In the genomic region with DNA sequence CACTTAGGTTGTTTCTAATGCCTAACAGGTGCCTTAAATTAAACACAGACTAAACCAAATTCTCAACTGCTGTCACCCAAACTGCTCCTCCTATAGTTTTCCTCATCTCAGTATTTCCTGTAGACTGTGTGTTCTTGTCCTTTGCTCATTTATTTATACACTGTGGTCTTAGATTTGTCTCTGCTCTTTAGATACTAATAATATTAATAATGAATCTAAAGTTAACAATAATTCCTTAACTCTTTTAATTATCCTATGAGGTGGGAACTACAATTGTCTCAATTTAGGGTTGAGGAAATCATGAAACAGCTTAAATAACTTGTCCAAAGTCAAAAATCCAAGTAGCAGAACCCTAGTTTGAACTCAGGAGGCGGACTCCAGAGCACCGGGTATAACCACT, we compare ENCODE assay signal across 20 cellular contexts. TPM values are rescaled to one million over a fixed set of nuclear protein-coding genes. Genes with fewer than 3 reads are reported as not detected.
DNase-seq lines count a peak whose midpoint lies in the region; ATAC-seq and TF ChIP-seq lines count a peak whose summit lies in the region.
"Had no signal": no experiment of that assay in that cellular context is flagged by ENCODE, and none has a peak within 500 bp of the region (broad histone marks: within the 10 kb centered on the region; RNA-seq: fewer than 3 reads in every experiment).

No MANE protein-coding gene starts in this region.

- no peak for DNase-seq in activated naive CD8-positive, alpha-beta T cell treated with anti-CD3 and anti-CD28 coated beads, Interleukin-2, amount 10 ng/mL, durations not matched to agents 7 days and 5 days
- DNase-seq in activated naive CD8-positive, alpha-beta T cell treated with anti-CD3 and anti-CD28 coated beads for 36 hours, result no peak
- DNase-seq in T-helper 17 cell (no peak), immature natural killer cell (no peak), smooth muscle cell (lab: John Stamatoyannopoulos, UW; ENCODE audit: unreplicated experiment) (no peak), T-cell (no peak), NCI-H345 treated with DMSO at 0.1 percent for 48 hours (lab: John Stamatoyannopoulos, UW; ENCODE audit: unreplicated experiment) (no peak)
- DNase-seq in activated CD8-positive, alpha-beta memory T cell treated with anti-CD3 and anti-CD28 coated beads, Interleukin-2, amount 50 U/mL, for 48 hours, result no peak
- DNase-seq: CD8-positive, alpha-beta T cell; DMS79; MG63; NCI-H1092; NCI-H146; NCI-H2227 treated with DMSO at 0.1 percent for 48 hours; NCI-H524 treated with DMSO at 0.1 percent for 48 hours; RPMI8226 had no signal

- H3K4me3 Mint-ChIP-seq in activated naive CD8-positive, alpha-beta T cell treated with anti-CD3 and anti-CD28 coated beads, Interleukin-2, amount 10 ng/mL, durations not matched to agents 7 days and 5 days, result no peak overlapping the region
- no peak overlapping the region for H3K4me3 Mint-ChIP-seq in activated naive CD8-positive, alpha-beta T cell treated with anti-CD3 and anti-CD28 coated beads for 36 hours
- H3K4me3 Mint-ChIP-seq in T-helper 17 cell (no peak overlapping the region), immature natural killer cell (peak overlapping the region in 4 of 5 donors; percentile 42 to 73 (median 52)), T-cell (no peak overlapping the region)

- 100% methylated on average over 2 of the region's 2 CpGs for WGBS in smooth muscle cell (ENCODE audit: low lambda C conversion rate)

- H3K27me3 Mint-ChIP-seq in activated naive CD8-positive, alpha-beta T cell treated with anti-CD3 and anti-CD28 coated beads, Interleukin-2, amount 10 ng/mL, durations not matched to agents 7 days and 5 days, result no peaks in the 10 kb centered on the region
- no peaks in the 10 kb centered on the region for H3K27me3 Mint-ChIP-seq in activated naive CD8-positive, alpha-beta T cell treated with anti-CD3 and anti-CD28 coated beads for 36 hours
- H3K27me3 Mint-ChIP-seq in T-helper 17 cell (no peaks in the 10 kb centered on the region), immature natural killer cell (ENCODE audit: low read depth in 3 of 3) (peaks cover 2 to 7% (median 2%) of the 10 kb centered on the region in 3 donors), T-cell (no peaks in the 10 kb centered on the region)

- peak overlapping the region; percentile 46 for H3K27ac Mint-ChIP-seq in activated naive CD8-positive, alpha-beta T cell treated with anti-CD3 and anti-CD28 coated beads, Interleukin-2, amount 10 ng/mL, durations not matched to agents 7 days and 5 days
- H3K27ac Mint-ChIP-seq in activated naive CD8-positive, alpha-beta T cell treated with anti-CD3 and anti-CD28 coated beads for 36 hours, result no peak overlapping the region
- H3K27ac Mint-ChIP-seq in T-helper 17 cell (peak overlapping the region; percentile 3), immature natural killer cell (peak overlapping the region; percentile 40 to 91 (median 82)), T-cell (no peak overlapping the region)

- no peaks in the 10 kb centered on the region for H3K9me3 ChIP-seq in T-helper 17 cell (ENCODE audit: control insufficient read depth, low read length, poor library complexity, severe bottlenecking)
- no peaks in the 10 kb centered on the region for H3K9me3 ChIP-seq in smooth muscle cell (replicated peaks; ENCODE audit: low read depth)
- H3K9me3 ChIP-seq: MG63, SJSA1 had no signal

- no peak overlapping the region for H3K4me3 ChIP-seq in smooth muscle cell
- H3K4me3 ChIP-seq: MG63, SJSA1 had no signal

- no peaks in the 10 kb centered on the region for H3K36me3 ChIP-seq in smooth muscle cell (ENCODE audit: low read depth)

- H3K4me1 ChIP-seq in smooth muscle cell (ENCODE audit: low read depth), result peaks cover 6% of the 10 kb centered on the region
- H3K4me1 ChIP-seq: SJSA1 had no signal

- H3K27me3 ChIP-seq in smooth muscle cell (ENCODE audit: low read depth), result no peaks in the 10 kb centered on the region
- H3K27me3 ChIP-seq: MG63, SJSA1 had no signal

- H3K4me1 Mint-ChIP-seq in activated naive CD8-positive, alpha-beta T cell treated with anti-CD3 and anti-CD28 coated beads, Interleukin-2, amount 10 ng/mL, durations not matched to agents 7 days and 5 days, result peaks cover 7% of the 10 kb centered on the region
- no peaks in the 10 kb centered on the region for H3K4me1 Mint-ChIP-seq in activated naive CD8-positive, alpha-beta T cell treated with anti-CD3 and anti-CD28 coated beads for 36 hours
- H3K4me1 Mint-ChIP-seq in T-helper 17 cell (peaks cover 12% of the 10 kb centered on the region), immature natural killer cell (peaks cover 62 to 69% of the 10 kb centered on the region in 2 donors), T-cell (peaks cover 0 to 14% (median 10%) of the 10 kb centered on the region in 3 donors)

- H3F3A ChIP-seq in smooth muscle cell (ENCODE audit: low read depth), result no peaks in the 10 kb centered on the region

- peak overlapping the region; percentile 45 for H3K27ac ChIP-seq in smooth muscle cell (ENCODE audit: low read depth)
- H3K27ac ChIP-seq: 22Rv1, SJSA1 had no signal

- CTCF ChIA-PET in T-cell (lab: Charles Lee), result interaction anchor here in 1 of 2 donors (1.2 kb wide), 1 partner anchor 8 kb away, joined by 4 read pairs; no protein-coding TSS in a partner anchor

- TF ChIP-seq CTCF in smooth muscle cell (IDR thresholded peaks at IDR 0.05; ENCODE audit: borderline replicate concordance, insufficient read depth, poor library complexity, severe bottlenecking), result no peak

- peaks cover 16% of the 10 kb centered on the region for H3K36me3 Mint-ChIP-seq in activated naive CD8-positive, alpha-beta T cell treated with anti-CD3 and anti-CD28 coated beads, Interleukin-2, amount 10 ng/mL, durations not matched to agents 7 days and 5 days
- peaks cover 11% of the 10 kb centered on the region for H3K36me3 Mint-ChIP-seq in activated naive CD8-positive, alpha-beta T cell treated with anti-CD3 and anti-CD28 coated beads for 36 hours
- H3K36me3 Mint-ChIP-seq in T-helper 17 cell (ENCODE audit: low read depth), result peaks cover 9% of the 10 kb centered on the region
- peaks cover 11 to 28% (median 20%) of the 10 kb centered on the region in 3 donors for H3K36me3 Mint-ChIP-seq in immature natural killer cell
- peaks cover 37% of the 10 kb centered on the region for H3K36me3 Mint-ChIP-seq in T-cell

- H3K79me2 ChIP-seq in smooth muscle cell (ENCODE audit: low read depth), result no peaks in the 10 kb centered on the region

- H4K20me1 ChIP-seq in smooth muscle cell (ENCODE audit: low read depth), result peaks cover 33% of the 10 kb centered on the region

- H3K9me3 Mint-ChIP-seq in activated naive CD8-positive, alpha-beta T cell treated with anti-CD3 and anti-CD28 coated beads, Interleukin-2, amount 10 ng/mL, durations not matched to agents 7 days and 5 days, result no peaks in the 10 kb centered on the region
- H3K9me3 Mint-ChIP-seq in activated naive CD8-positive, alpha-beta T cell treated with anti-CD3 and anti-CD28 coated beads for 36 hours, result no peaks in the 10 kb centered on the region
- H3K9me3 Mint-ChIP-seq in immature natural killer cell (no peaks in the 10 kb centered on the region), T-cell (no peaks in the 10 kb centered on the region)
- H3K9me3 Mint-ChIP-seq: CD8-positive, alpha-beta T cell had no signal

- POLR2A ChIA-PET in activated naive CD8-positive, alpha-beta T cell treated with anti-CD3 and anti-CD28 coated beads, Interleukin-2, amount 10 ng/mL, durations not matched to agents 7 days and 5 days (lab: Charles Lee), result no interaction called here
- POLR2A ChIA-PET in T-cell (lab: Charles Lee), result no interaction called here

- H2AFZ ChIP-seq in smooth muscle cell (ENCODE audit: low read depth), result no peak overlapping the region

- H3K9ac ChIP-seq in smooth muscle cell (ENCODE audit: low read depth), result no peak overlapping the region

- ATAC-seq in activated naive CD8-positive, alpha-beta T cell treated with anti-CD3 and anti-CD28 coated beads, Interleukin-2, amount 10 ng/mL, durations not matched to agents 7 days and 5 days (ENCODE audit: low read depth), result no peak
- ATAC-seq in T-helper 17 cell, result no peak
- no peak for ATAC-seq in T-cell (replicated peaks in 1 of 4)
- ATAC-seq: CD8-positive, alpha-beta T cell; HCT116; HepG2 had no signal

- H3K4me2 ChIP-seq in smooth muscle cell, result peak overlapping the region; percentile 37

RNA-seq across cellular contexts. Expression of a gene that starts 43.9 kb away (rescaled TPM):
- 10 to 100 TPM; 14.7 to 14.9 TPM for total RNA-seq in activated naive CD8-positive, alpha-beta T cell treated with anti-CD3 and anti-CD28 coated beads, Interleukin-2, amount 10 ng/mL, durations not matched to agents 7 days and 5 days
- total RNA-seq in activated naive CD8-positive, alpha-beta T cell treated with anti-CD3 and anti-CD28 coated beads for 36 hours, result under 1 TPM; 0.60 to 0.72 TPM
- 1 to 10 TPM; 3.5 to 4.6 TPM for total RNA-seq in T-helper 17 cell
- 100 to 1,000 TPM in 2 of 3 donors, 10 to 100 TPM in 1; 72.9 to 100 (median 100) TPM for polyA plus RNA-seq in immature natural killer cell
- total RNA-seq in smooth muscle cell, result 1.2 and 1.8 TPM in 2 replicates
- polyA plus RNA-seq in smooth muscle cell, result 4.1 TPM in 2 replicates
- 10 to 100 TPM in 2 of 5 donors, 1 to 10 TPM in 3; 8.2 to 12.6 (median 9.9) TPM for total RNA-seq in T-cell

Comparison
In these comparisons a context has a peak if more than half of its experiments do, and no peak if none do; other contexts are left out.
1. H3K27ac Mint-ChIP-seq: peak in activated naive CD8-positive, alpha-beta T cell treated with anti-CD3 and anti-CD28 coated beads, Interleukin-2, amount 10 ng/mL, durations not matched to agents 7 days and 5 days (single experiment), T-helper 17 cell (single experiment) and immature natural killer cell (6 of 6); none in activated naive CD8-positive, alpha-beta T cell treated with anti-CD3 and anti-CD28 coated beads for 36 hours (single experiment) and T-cell (0 of 2).
2. H3K4me3 Mint-ChIP-seq: peak in immature natural killer cell (4 of 5); none in activated naive CD8-positive, alpha-beta T cell treated with anti-CD3 and anti-CD28 coated beads, Interleukin-2, amount 10 ng/mL, durations not matched to agents 7 days and 5 days (single experiment), activated naive CD8-positive, alpha-beta T cell treated with anti-CD3 and anti-CD28 coated beads for 36 hours (single experiment), T-helper 17 cell (single experiment) and T-cell (0 of 3).